Comparison of ENCODE assay signal across 16 cellular contexts in genomic region chr5:176738851-176739250, GRCh38.
A peak's percentile ranks its signal among the peaks of the same experiment; 100 is the strongest.
DNase-seq lines count a peak whose midpoint lies in the region; ATAC-seq and TF ChIP-seq lines count a peak whose summit lies in the region.
"Had no signal": no experiment of that assay in that cellular context is flagged by ENCODE, and none has a peak within 500 bp of the region (broad histone marks: within the 10 kb centered on the region; RNA-seq: fewer than 3 reads in every experiment).

No MANE protein-coding gene starts in this region.

- peak; percentile 64 for DNase-seq in cardiac septum (ENCODE audit: low spot score)
- DNase-seq in heart left ventricle: no peak
- peak; percentile 6 for DNase-seq in colonic mucosa
- no peak for DNase-seq in neural progenitor cell (ENCODE audit: low spot score)
- no peak for DNase-seq in T-helper 2 cell
- no peak for DNase-seq in GM10248 (ENCODE audit: extremely low spot score)
- no peak for DNase-seq in middle frontal gyrus (ENCODE audit: extremely low spot score, low spot score)
- DNase-seq: activated naive CD8-positive, alpha-beta T cell treated with anti-CD3 and anti-CD28 coated beads, Interleukin-2, amount 50 U/mL, for 24 hours; activated T-cell treated with anti-CD3 and anti-CD28 coated beads, Interleukin-2, amount 50 U/mL, for 4 hours; DND-41; foreskin fibroblast; nephron progenitor cell had no signal

- intact Hi-C loops in cardiac septum (cut with DNase I): no loop called here
- intact Hi-C loops in heart left ventricle (cut with DNase I): no loop called here
- intact Hi-C loops in colonic mucosa (cut with DNase I): no loop called here

- no peak overlapping the region for H3K4me3 Mint-ChIP-seq in neural progenitor cell
- H3K4me3 Mint-ChIP-seq: activated CD4-positive, alpha-beta T cell treated with anti-CD3 and anti-CD28 coated beads, Interleukin-2, amount 10 ng/mL, durations not matched to agents 7 days and 5 days; activated naive CD8-positive, alpha-beta T cell treated with anti-CD3 and anti-CD28 coated beads, Interleukin-2, amount 50 U/mL, for 24 hours; activated T-cell treated with anti-CD3 and anti-CD28 coated beads, Interleukin-2, amount 50 U/mL, for 4 hours; CD8-positive, alpha-beta T cell; dendritic cell treated with granulocyte-macrophage colony-stimulating factor and Interleukin-4, amounts not matched to agents 40 ng/mL and 50 ng/mL, for 4 days; nephron progenitor cell had no signal

- CTCF ChIA-PET in GM10248 (lab: Yijun Ruan, JAX): interaction anchor here (1.1 to 1.4 kb wide), 3 partner anchors 9 to 82 kb away, joined by 3 to 4 read pairs (median 3); no protein-coding TSS in a partner anchor

- no peak for ATAC-seq in heart left ventricle
- ATAC-seq: activated naive CD8-positive, alpha-beta T cell treated with anti-CD3 and anti-CD28 coated beads, Interleukin-2, amount 50 U/mL, for 24 hours; activated T-cell treated with anti-CD3 and anti-CD28 coated beads, Interleukin-2, amount 50 U/mL, for 4 hours; CD8-positive, alpha-beta T cell had no signal

- peaks cover 65% of the 10 kb centered on the region for H3K4me1 Mint-ChIP-seq in neural progenitor cell

- 67 to 72% (median 69%) methylated on average over 4 of the region's 4 CpGs for WGBS in heart left ventricle, 4 donors

- no peak for TF ChIP-seq POLR2A in heart left ventricle (IDR thresholded peaks at IDR 0.05)

- POLR2A ChIA-PET in GM10248 (lab: Yijun Ruan, JAX): no interaction called here

- no peak overlapping the region for H2AFZ ChIP-seq in neural progenitor cell (replicated peaks)

- H3K27ac ChIP-seq in heart left ventricle (no peak overlapping the region), colonic mucosa (no peak overlapping the region), neural progenitor cell (no peak overlapping the region)
- H3K27ac ChIP-seq: epithelial cell of prostate had no signal

- peaks cover 36% of the 10 kb centered on the region for H3F3A ChIP-seq in neural progenitor cell (ENCODE audit: low read depth)

- TF ChIP-seq CTCF in heart left ventricle (IDR thresholded peaks at IDR 0.05) (no peak), colonic mucosa (IDR thresholded peaks at IDR 0.05) (no peak), neural progenitor cell (IDR thresholded peaks at IDR 0.05) (no peak), GM10248 (IDR thresholded peaks at IDR 0.05; ENCODE audit: control extremely low read depth, extremely low read depth, low read depth, missing control alignments) (no peak)

- H3K79me2 ChIP-seq in neural progenitor cell (ENCODE audit: low read depth): no peaks in the 10 kb centered on the region

- H3K36me3 ChIP-seq in heart left ventricle: no peaks in the 10 kb centered on the region
- H3K36me3 ChIP-seq in colonic mucosa: no peaks in the 10 kb centered on the region
- no peaks in the 10 kb centered on the region for H3K36me3 ChIP-seq in neural progenitor cell

- no peaks in the 10 kb centered on the region for H3K36me3 Mint-ChIP-seq in neural progenitor cell
- H3K36me3 Mint-ChIP-seq: CD8-positive, alpha-beta T cell had no signal

- H3K4me3 ChIP-seq in heart left ventricle (no peak overlapping the region), colonic mucosa (no peak overlapping the region), neural progenitor cell (no peak overlapping the region)

- H3K4me2 ChIP-seq in neural progenitor cell: peak overlapping the region; percentile 48

- H3K4me1 ChIP-seq in heart left ventricle: peaks cover 0 to 9% (median 4%) of the 10 kb centered on the region in 12 donors
- H3K4me1 ChIP-seq in colonic mucosa: no peaks in the 10 kb centered on the region
- peaks cover 61% of the 10 kb centered on the region for H3K4me1 ChIP-seq in neural progenitor cell

- H3K9ac ChIP-seq in colonic mucosa (ENCODE audit: low read depth in 2 of 2, low read length in 2 of 2) (no peak overlapping the region), neural progenitor cell (no peak overlapping the region)

- H3K27me3 ChIP-seq in heart left ventricle: peaks cover 21 to 98% (median 47%) of the 10 kb centered on the region in 9 donors
- H3K27me3 ChIP-seq in colonic mucosa: peaks cover 21% of the 10 kb centered on the region
- peaks cover 17% of the 10 kb centered on the region for H3K27me3 ChIP-seq in neural progenitor cell

- H4K20me1 ChIP-seq in neural progenitor cell (ENCODE audit: low read depth): no peaks in the 10 kb centered on the region

- H3K9me3 ChIP-seq in heart left ventricle (no peaks in the 10 kb centered on the region), colonic mucosa (no peaks in the 10 kb centered on the region), neural progenitor cell (ENCODE audit: low read depth) (no peaks in the 10 kb centered on the region)

- H3K27me3 Mint-ChIP-seq in neural progenitor cell (ENCODE audit: insufficient read depth, low read depth): peaks cover 15% of the 10 kb centered on the region

- H3K27ac Mint-ChIP-seq in neural progenitor cell: peak overlapping the region; percentile 23
- H3K27ac Mint-ChIP-seq: activated CD4-positive, alpha-beta T cell treated with anti-CD3 and anti-CD28 coated beads, Interleukin-2, amount 10 ng/mL, durations not matched to agents 7 days and 5 days; activated naive CD8-positive, alpha-beta T cell treated with anti-CD3 and anti-CD28 coated beads, Interleukin-2, amount 50 U/mL, for 24 hours; CD8-positive, alpha-beta T cell; dendritic cell treated with granulocyte-macrophage colony-stimulating factor and Interleukin-4, amounts not matched to agents 40 ng/mL and 50 ng/mL, for 4 days had no signal

- no peaks in the 10 kb centered on the region for H3K9me3 Mint-ChIP-seq in neural progenitor cell
- H3K9me3 Mint-ChIP-seq: activated CD4-positive, alpha-beta T cell treated with anti-CD3 and anti-CD28 coated beads, Interleukin-2, amount 10 ng/mL, durations not matched to agents 7 days and 5 days; activated naive CD8-positive, alpha-beta T cell treated with anti-CD3 and anti-CD28 coated beads, Interleukin-2, amount 50 U/mL, for 24 hours; activated T-cell treated with anti-CD3 and anti-CD28 coated beads, Interleukin-2, amount 50 U/mL, for 4 hours; CD8-positive, alpha-beta T cell; dendritic cell treated with granulocyte-macrophage colony-stimulating factor and Interleukin-4, amounts not matched to agents 40 ng/mL and 50 ng/mL, for 4 days; nephron progenitor cell had no signal

Comparison
In these comparisons a context has a peak if more than half of its experiments do, and no peak if none do; other contexts are left out.
1. DNase-seq: peak in cardiac septum (single experiment) and colonic mucosa (single experiment); none in heart left ventricle (0 of 5), neural progenitor cell (single experiment), T-helper 2 cell (0 of 5), GM10248 (single experiment) and middle frontal gyrus (single experiment).